Comparison of ENCODE assay signal across 8 cellular contexts in genomic region chr3:193605876-193606275, GRCh38. TPM values are rescaled to one million over a fixed set of nuclear protein-coding genes. Genes with fewer than 3 reads are reported as not detected.
DNase-seq lines count a peak whose midpoint lies in the region; ATAC-seq and TF ChIP-seq lines count a peak whose summit lies in the region.

No MANE protein-coding gene starts in this region.

- TF ChIP-seq CTCF in DND-41 (IDR thresholded peaks at IDR 0.05; ENCODE audit: borderline replicate concordance, extremely low read depth, low read length, poor library complexity, severe bottlenecking) (peak; percentile 78), MCF 10A (IDR thresholded peaks at IDR 0.05; ENCODE audit: unreplicated experiment) (peak; percentile 69)

- H3K4me3 Mint-ChIP-seq in MCF 10A (ENCODE audit: unreplicated experiment) = no peak overlapping the region

- peaks cover 34% of the 10 kb centered on the region; the same call in 1 of the 2 replicates for H4K20me1 ChIP-seq in DND-41 (ENCODE audit: insufficient read depth, low read length)

- BruUV-seq in MCF 10A (replicated peaks; lab: Mats Ljungman, UMichigan) = no TSS peak

- H3K4me1 ChIP-seq in DND-41 (ENCODE audit: insufficient read depth, low read length) = no peaks in the 10 kb centered on the region

- no peaks in the 10 kb centered on the region for H3K27me3 ChIP-seq in DND-41 (ENCODE audit: insufficient read depth, low read length, poor library complexity)

- H3K9me3 ChIP-seq in DND-41 (ENCODE audit: insufficient read depth, low read length, severe bottlenecking) = no peaks in the 10 kb centered on the region

- H3K9ac ChIP-seq in DND-41 (ENCODE audit: low read depth, low read length) = no peak overlapping the region

- no peak overlapping the region for H3K4me3 ChIP-seq in DND-41 (ENCODE audit: low read depth in 1 of 2, low read length in 2 of 2)

- H2AFZ ChIP-seq in DND-41 (ENCODE audit: low read depth, low read length) = no peak overlapping the region

- ATAC-seq in DND-41 (ENCODE audit: insufficient read depth, low read depth) (peak; percentile 96), GM21529 (IDR thresholded peaks at IDR 0.05; ENCODE audit: unreplicated experiment) (peak; percentile 87)

- H3K4me1 Mint-ChIP-seq in MCF 10A (ENCODE audit: insufficient read depth, unreplicated experiment) = peaks cover 6% of the 10 kb centered on the region

- no peak overlapping the region for H3K27ac Mint-ChIP-seq in MCF 10A (ENCODE audit: low read depth, unreplicated experiment)

- CTCF ChIA-PET in MCF 10A (lab: Yijun Ruan, JAX) = interaction anchor here (0.7 kb wide), 1 partner anchor 20 kb away, joined by 3 read pairs; no protein-coding TSS in a partner anchor

- no peaks in the 10 kb centered on the region for H3K9me3 Mint-ChIP-seq in MCF 10A (ENCODE audit: unreplicated experiment)

- intact Hi-C loops in MCF 10A (cut with micrococcal nuclease) = no loop called here

- H3K36me3 ChIP-seq in DND-41 (ENCODE audit: insufficient read depth, low read length) = peaks cover 8% of the 10 kb centered on the region

- DNase-seq in DND-41 = peak; percentile 64
- peak; percentile 70 for DNase-seq in M059J (ENCODE audit: low read depth)
- peak; percentile 56 for DNase-seq in SKM-1 treated with dmso at 0.1 percent for 144 hours (lab: John Stamatoyannopoulos, UW; ENCODE audit: unreplicated experiment)
- peak; percentile 80 for DNase-seq in MCF 10A (ENCODE audit: unreplicated experiment)
- peak; percentile 73 for DNase-seq in inferior parietal cortex (ENCODE audit: extremely low spot score)
- peak; percentile 19 for DNase-seq in stimulated activated CD4-positive, alpha-beta T cell treated with anti-CD3 and anti-CD28 coated beads, Interleukin-4, amount 100 ng/mL, for 1 hour
- DNase-seq in NK-92 (lab: John Stamatoyannopoulos, UW; ENCODE audit: unreplicated experiment) = no peak

- POLR2A ChIA-PET in MCF 10A (lab: Yijun Ruan, JAX) = no interaction called here

- H3K27ac ChIP-seq in DND-41 (ENCODE audit: low read length) = no peak overlapping the region

- H3K4me2 ChIP-seq in DND-41 (ENCODE audit: insufficient read depth, low read length) = no peak overlapping the region

- peaks cover 54% of the 10 kb centered on the region for H3K79me2 ChIP-seq in DND-41 (ENCODE audit: insufficient read depth, low read length)

- H3K27me3 Mint-ChIP-seq in MCF 10A (ENCODE audit: insufficient read depth, unreplicated experiment) = no peaks in the 10 kb centered on the region

- H3K36me3 Mint-ChIP-seq in MCF 10A (ENCODE audit: insufficient read depth, unreplicated experiment) = peaks cover 15% of the 10 kb centered on the region

RNA-seq across cellular contexts. Expression of gene OPA1, which starts 12.9 kb away (rescaled TPM):
- total RNA-seq in M059J (2014; rRNA removed; shearing (Covaris generic)) = 37.2 and 54.8 TPM in 2 replicates
- 62.5 and 73.4 TPM in 2 replicates for total RNA-seq in MCF 10A (2022)

RNA-seq across cellular contexts. Expression of gene ATP13A4, which starts 51.2 kb away (rescaled TPM):
- 0.10 TPM in 1 of 2 replicates, not detected in the other for total RNA-seq in M059J (2014; rRNA removed; shearing (Covaris generic))
- total RNA-seq in MCF 10A (2022) = not detected in 2 replicates
